In genomic region chr5:73039082-73039481, GRCh38 we compare ENCODE assay signal across 12 cellular contexts.
DNase-seq lines count a peak whose midpoint lies in the region; ATAC-seq and TF ChIP-seq lines count a peak whose summit lies in the region.
"Had no signal": no experiment of that assay in that cellular context is flagged by ENCODE, and none has a peak within 500 bp of the region (broad histone marks: within the 10 kb centered on the region; RNA-seq: fewer than 3 reads in every experiment).

No MANE protein-coding gene starts in this region.

- no peaks in the 10 kb centered on the region for H3K27me3 ChIP-seq in PC-9 (ENCODE audit: insufficient read depth, low read depth)
- H3K27me3 ChIP-seq: breast epithelium had no signal

- H3K9me3 ChIP-seq in PC-9 (ENCODE audit: insufficient read depth, low read depth), result no peaks in the 10 kb centered on the region
- H3K9me3 ChIP-seq: breast epithelium, lower lobe of right lung had no signal

- intact Hi-C loops in PC-9 (cut with micrococcal nuclease; ENCODE audit: unreplicated experiment), result no loop called here

- no peak overlapping the region for H3K4me2 ChIP-seq in PC-9

- H3K79me2 ChIP-seq in PC-9 (ENCODE audit: low read depth), result no peaks in the 10 kb centered on the region

- no peak for ATAC-seq in activated naive CD4-positive, alpha-beta T cell treated with anti-CD3 and anti-CD28 coated beads, Interleukin-2, amount 50 U/mL, for 72 hours
- ATAC-seq: lower lobe of right lung, T-helper 17 cell had no signal

- peaks cover 12% of the 10 kb centered on the region; the same call in 1 of the 2 replicates for H3F3A ChIP-seq in PC-9 (ENCODE audit: insufficient read depth, low read depth)

- no peaks in the 10 kb centered on the region for H3K9me3 Mint-ChIP-seq in activated naive CD4-positive, alpha-beta T cell treated with anti-CD3 and anti-CD28 coated beads, Interleukin-2, amount 50 U/mL, for 72 hours
- H3K9me3 Mint-ChIP-seq: activated T-helper 2 cell treated with anti-CD3 and anti-CD28 coated beads, Interferon-gamma antibody, Interleukin-2, Interleukin-4, amounts not matched to agents 10 μg/mL and 5 μg/mL and 100 μg/mL, durations not matched to agents 14 hours and 24 hours and 36 hours had no signal

- CTCF ChIA-PET in PC-9 (lab: Charles Lee), result no interaction called here

- DNase-seq in ELR (ENCODE audit: low read depth), result peak; percentile 35
- DNase-seq in Kasumi-1 (lab: John Stamatoyannopoulos, UW), result peak; percentile 22 to 40
- DNase-seq in PC-9, result peak; percentile 29 to 63
- DNase-seq in islet precursor cell, result peak; percentile 86
- DNase-seq in NCI-H526 (lab: John Stamatoyannopoulos, UW), result no peak
- no peak for DNase-seq in central memory CD4-positive, alpha-beta T cell
- no peak for DNase-seq in activated naive CD4-positive, alpha-beta T cell treated with anti-CD3 and anti-CD28 coated beads, Interleukin-2, amount 50 U/mL, for 72 hours (ENCODE audit: low spot score in 2 of 2)
- DNase-seq: lower lobe of right lung, small intestine, T-helper 17 cell had no signal

- H3K36me3 Mint-ChIP-seq in activated naive CD4-positive, alpha-beta T cell treated with anti-CD3 and anti-CD28 coated beads, Interleukin-2, amount 50 U/mL, for 72 hours, result no peaks in the 10 kb centered on the region

- H3K4me3 ChIP-seq in PC-9, result no peak overlapping the region
- H3K4me3 ChIP-seq: breast epithelium, lower lobe of right lung had no signal

- peaks cover 6% of the 10 kb centered on the region; the same call in 1 of the 2 replicates for H3K4me1 ChIP-seq in PC-9 (replicated peaks; ENCODE audit: insufficient read depth)
- H3K4me1 ChIP-seq: breast epithelium, lower lobe of right lung had no signal

- no peaks in the 10 kb centered on the region for H3K9me2 ChIP-seq in PC-9 (ENCODE audit: insufficient read depth)

- TF ChIP-seq CTCF in PC-9 (conservative IDR thresholded peaks at IDR 0.05), result no peak

- no peak overlapping the region for H2AFZ ChIP-seq in PC-9

- no TSS peak for BruUV-seq in PC-9 (replicated peaks; lab: Mats Ljungman, UMichigan)

- 0 out of 2 replicates have a peak overlapping the region, but pooled peaks have one; percentile 3 for H3K27ac ChIP-seq in PC-9
- H3K27ac ChIP-seq: breast epithelium, lower lobe of right lung had no signal

- no peak overlapping the region for H3K27ac Mint-ChIP-seq in activated naive CD4-positive, alpha-beta T cell treated with anti-CD3 and anti-CD28 coated beads, Interleukin-2, amount 50 U/mL, for 72 hours
- H3K27ac Mint-ChIP-seq: activated T-helper 2 cell treated with anti-CD3 and anti-CD28 coated beads, Interferon-gamma antibody, Interleukin-2, Interleukin-4, amounts not matched to agents 10 μg/mL and 5 μg/mL and 100 μg/mL, durations not matched to agents 14 hours and 24 hours and 36 hours; T-helper 17 cell had no signal

- POLR2A ChIA-PET in PC-9 (lab: Charles Lee; ENCODE audit: unreplicated experiment), result no interaction called here

- no peaks in the 10 kb centered on the region for H3K36me3 ChIP-seq in PC-9 (ENCODE audit: low read depth)
- H3K36me3 ChIP-seq: breast epithelium had no signal

- H4K20me1 ChIP-seq in PC-9 (ENCODE audit: insufficient read depth), result no peaks in the 10 kb centered on the region

Comparison
In these comparisons a context has a peak if more than half of its experiments do, and no peak if none do; other contexts are left out.
1. DNase-seq: peak in ELR (single experiment), Kasumi-1 (2 of 2), PC-9 (2 of 2) and islet precursor cell (single experiment); none in NCI-H526 (0 of 2), central memory CD4-positive, alpha-beta T cell (single experiment) and activated naive CD4-positive, alpha-beta T cell treated with anti-CD3 and anti-CD28 coated beads, Interleukin-2, amount 50 U/mL, for 72 hours (0 of 2).